ENCODE assay signal across 21 cellular contexts in the genomic region with DNA sequence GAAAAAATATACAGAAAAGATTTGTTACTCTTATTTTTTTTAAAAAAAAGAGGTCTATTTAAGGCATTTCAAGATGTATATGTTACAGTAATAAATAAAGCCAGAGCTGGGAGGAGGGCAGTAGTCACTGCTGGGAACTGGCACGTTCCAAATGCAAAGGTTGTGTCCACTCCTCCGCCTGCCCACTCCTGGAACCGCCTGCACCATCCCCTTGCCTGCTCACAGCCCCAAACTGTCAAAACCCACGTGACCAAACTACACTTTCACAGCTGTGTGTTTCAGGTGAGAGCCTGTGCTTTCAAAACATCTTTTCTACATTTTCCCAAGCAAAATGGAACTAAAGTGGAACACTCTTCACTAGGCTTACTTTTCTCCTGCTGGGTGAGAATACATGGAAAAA.
DNase-seq lines count a peak whose midpoint lies in the region; ATAC-seq, FAIRE-seq and TF ChIP-seq lines count a peak whose summit lies in the region.
"Had no signal": no experiment of that assay in that cellular context is flagged by ENCODE, and none has a peak within 500 bp of the region (broad histone marks: within the 10 kb centered on the region; RNA-seq: fewer than 3 reads in every experiment).

No MANE protein-coding gene starts in this region.

- POLR2A ChIA-PET in SK-N-SH (lab: Yijun Ruan, JAX) = no interaction called here

- H3K4me1 ChIP-seq in SK-N-SH (ENCODE audit: control insufficient read depth in 1 of 2, insufficient read depth in 2 of 2, low read depth in 1 of 2, low read length in 1 of 2) (peaks cover 3 to 17% of the 10 kb centered on the region in 2 experiments), thyroid gland (peaks cover 24 to 30% of the 10 kb centered on the region in 2 donors)
- H3K4me1 ChIP-seq: Caco-2 had no signal

- H3K9ac ChIP-seq in SK-N-SH = no peak overlapping the region
- H3K9ac ChIP-seq: BLaER1 had no signal

- H3K4me2 ChIP-seq in SK-N-SH = no peak overlapping the region
- H3K4me2 ChIP-seq: BLaER1, GM23338 had no signal

- H3K36me3 ChIP-seq in SK-N-SH (replicated peaks in 1 of 2; ENCODE audit: control insufficient read depth in 1 of 2, insufficient read depth in 2 of 2, low read length in 1 of 2) (peaks cover 0 to 5% of the 10 kb centered on the region in 2 experiments), thyroid gland (no peaks in the 10 kb centered on the region)

- no peak for TF ChIP-seq CTCF in SK-N-SH (IDR thresholded peaks at IDR 0.05)
- no peak for TF ChIP-seq CTCF in thyroid gland (IDR thresholded peaks at IDR 0.05)

- no peaks in the 10 kb centered on the region for H3K27me3 ChIP-seq in SK-N-SH (ENCODE audit: insufficient read depth)
- H3K27me3 ChIP-seq in thyroid gland = no peaks in the 10 kb centered on the region
- H3K27me3 ChIP-seq: BLaER1 had no signal

- H3K9me3 ChIP-seq in SK-N-SH = no peaks in the 10 kb centered on the region
- no peaks in the 10 kb centered on the region for H3K9me3 ChIP-seq in thyroid gland
- H3K9me3 ChIP-seq: BLaER1, Caco-2 had no signal

- no peaks in the 10 kb centered on the region for H3K79me2 ChIP-seq in SK-N-SH (ENCODE audit: insufficient read depth)

- 98% methylated on average over 4 of the region's 4 CpGs for WGBS in SK-N-SH (ENCODE audit: low lambda C conversion rate)
- WGBS in thyroid gland, 2 donors = 41% methylated on average over 4 of the region's 4 CpGs

- DNase-seq in SK-N-SH = no peak
- no peak for DNase-seq in GM18507 (ENCODE audit: extremely low spot score, insufficient read length, low read depth)
- peak; percentile 63 to 68 for DNase-seq in thyroid gland
- no peak for DNase-seq in T-helper 1 cell
- DNase-seq: Caco-2; CD4-positive, CD25-positive, alpha-beta regulatory T cell; CD8-positive, alpha-beta T cell; DMS153; DND-41; H9 had no signal

- TF ChIP-seq POLR2A in thyroid gland (IDR thresholded peaks at IDR 0.05) = no peak

- no peaks in the 10 kb centered on the region for H4K20me1 ChIP-seq in SK-N-SH (ENCODE audit: insufficient read depth)
- H4K20me1 ChIP-seq: BLaER1 had no signal

- intact Hi-C loops in thyroid gland (cut with DNase I) = no loop called here

- no peak for ATAC-seq in SK-N-SH treated with all-trans-retinoic acid at 6 μM for 48 hours
- no peak for ATAC-seq in HG02610 (IDR thresholded peaks at IDR 0.05; ENCODE audit: unreplicated experiment)
- ATAC-seq: CD8-positive, alpha-beta T cell; GM23338; HCT116 had no signal

- H3K4me3 ChIP-seq in SK-N-SH (ENCODE audit: low read depth in 2 of 2, low read length in 1 of 2) (no peak overlapping the region), thyroid gland (replicated peaks in 1 of 3) (no peak overlapping the region)
- H3K4me3 ChIP-seq: BLaER1, GM23338 had no signal

- CTCF ChIA-PET in SK-N-SH (lab: Yijun Ruan, JAX) = no interaction called here

- H2AFZ ChIP-seq in SK-N-SH (ENCODE audit: low read depth) = no peak overlapping the region
- H2AFZ ChIP-seq: GM23338 had no signal

- peaks cover 7% of the 10 kb centered on the region for H3F3A ChIP-seq in SK-N-SH (replicated peaks; ENCODE audit: insufficient read depth)

- H3K9me2 ChIP-seq in SK-N-SH = no peaks in the 10 kb centered on the region

- TF ChIP-seq RAD21 in SK-N-SH (IDR thresholded peaks at IDR 0.05; ENCODE audit: low read length) = no peak

- FAIRE-seq in GM18507 (lab: Jason Lieb, UNC) = peak; percentile 5
- FAIRE-seq: A204.1, G401.6, GM12892 had no signal

- H3K27ac ChIP-seq in SK-N-SH (ENCODE audit: low read depth in 2 of 2, low read length in 1 of 2) (peak overlapping the region; percentile 31 to 75; a peak in 2 of 4 replicates), cingulate gyrus (ENCODE audit: low read depth, low read length) (peak overlapping the region; percentile 13), thyroid gland (peak overlapping the region; percentile 43 to 74 (median 70))
- H3K27ac ChIP-seq: 22Rv1, BLaER1, C4-2B had no signal

- TF ChIP-seq EP300 in SK-N-SH (IDR thresholded peaks at IDR 0.05; ENCODE audit: borderline replicate concordance in 1 of 2, low read depth in 1 of 2, low read length in 1 of 2) = no peak

TF ChIP-seq in SK-N-SH, 30 proteins besides CTCF, POLR2A, EP300 and RAD21:
- TF ChIP-seq TAF1 (IDR thresholded peaks at IDR 0.05; ENCODE audit: borderline replicate concordance, low read depth, low read length) (no peak), RFX5 (IDR thresholded peaks at IDR 0.05; ENCODE audit: low read length) (no peak), GABPA (IDR thresholded peaks at IDR 0.05; ENCODE audit: low read depth) (no peak), SMC3 (IDR thresholded peaks at IDR 0.05; ENCODE audit: low read depth, low read length) (no peak)
- TF ChIP-seq, protein P1, sequence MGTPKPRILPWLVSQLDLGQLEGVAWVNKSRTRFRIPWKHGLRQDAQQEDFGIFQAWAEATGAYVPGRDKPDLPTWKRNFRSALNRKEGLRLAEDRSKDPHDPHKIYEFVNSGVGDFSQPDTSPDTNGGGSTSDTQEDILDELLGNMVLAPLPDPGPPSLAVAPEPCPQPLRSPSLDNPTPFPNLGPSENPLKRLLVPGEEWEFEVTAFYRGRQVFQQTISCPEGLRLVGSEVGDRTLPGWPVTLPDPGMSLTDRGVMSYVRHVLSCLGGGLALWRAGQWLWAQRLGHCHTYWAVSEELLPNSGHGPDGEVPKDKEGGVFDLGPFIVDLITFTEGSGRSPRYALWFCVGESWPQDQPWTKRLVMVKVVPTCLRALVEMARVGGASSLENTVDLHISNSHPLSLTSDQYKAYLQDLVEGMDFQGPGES (IDR thresholded peaks at IDR 0.05; ENCODE audit: low read depth, low read length) = no peak
- TF ChIP-seq, protein P2, sequence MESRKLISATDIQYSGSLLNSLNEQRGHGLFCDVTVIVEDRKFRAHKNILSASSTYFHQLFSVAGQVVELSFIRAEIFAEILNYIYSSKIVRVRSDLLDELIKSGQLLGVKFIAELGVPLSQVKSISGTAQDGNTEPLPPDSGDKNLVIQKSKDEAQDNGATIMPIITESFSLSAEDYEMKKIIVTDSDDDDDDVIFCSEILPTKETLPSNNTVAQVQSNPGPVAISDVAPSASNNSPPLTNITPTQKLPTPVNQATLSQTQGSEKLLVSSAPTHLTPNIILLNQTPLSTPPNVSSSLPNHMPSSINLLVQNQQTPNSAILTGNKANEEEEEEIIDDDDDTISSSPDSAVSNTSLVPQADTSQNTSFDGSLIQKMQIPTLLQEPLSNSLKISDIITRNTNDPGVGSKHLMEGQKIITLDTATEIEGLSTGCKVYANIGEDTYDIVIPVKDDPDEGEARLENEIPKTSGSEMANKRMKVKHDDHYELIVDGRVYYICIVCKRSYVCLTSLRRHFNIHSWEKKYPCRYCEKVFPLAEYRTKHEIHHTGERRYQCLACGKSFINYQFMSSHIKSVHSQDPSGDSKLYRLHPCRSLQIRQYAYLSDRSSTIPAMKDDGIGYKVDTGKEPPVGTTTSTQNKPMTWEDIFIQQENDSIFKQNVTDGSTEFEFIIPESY (IDR thresholded peaks at IDR 0.05; ENCODE audit: borderline replicate concordance, low read depth) = no peak
TF ChIP-seq in SK-N-SH: peak in this region for 0.

TF ChIP-seq in SK-N-SH treated with all-trans-retinoic acid at 6 μM for 48 hours, 23 proteins besides CTCF, POLR2A, EP300 and RAD21:
- TF ChIP-seq ISL1 (CRISPR knock-in tag; IDR thresholded peaks at IDR 0.05) (no peak), GLIS3 (CRISPR knock-in tag; IDR thresholded peaks at IDR 0.05) (no peak), OSR1 (CRISPR knock-in tag; IDR thresholded peaks at IDR 0.05) (no peak), ZFP3 (CRISPR knock-in tag; IDR thresholded peaks at IDR 0.05) (no peak), ZNF565 (CRISPR knock-in tag; conservative IDR thresholded peaks at IDR 0.05; ENCODE audit: low read depth) (no peak)
- TF ChIP-seq, protein P3, sequence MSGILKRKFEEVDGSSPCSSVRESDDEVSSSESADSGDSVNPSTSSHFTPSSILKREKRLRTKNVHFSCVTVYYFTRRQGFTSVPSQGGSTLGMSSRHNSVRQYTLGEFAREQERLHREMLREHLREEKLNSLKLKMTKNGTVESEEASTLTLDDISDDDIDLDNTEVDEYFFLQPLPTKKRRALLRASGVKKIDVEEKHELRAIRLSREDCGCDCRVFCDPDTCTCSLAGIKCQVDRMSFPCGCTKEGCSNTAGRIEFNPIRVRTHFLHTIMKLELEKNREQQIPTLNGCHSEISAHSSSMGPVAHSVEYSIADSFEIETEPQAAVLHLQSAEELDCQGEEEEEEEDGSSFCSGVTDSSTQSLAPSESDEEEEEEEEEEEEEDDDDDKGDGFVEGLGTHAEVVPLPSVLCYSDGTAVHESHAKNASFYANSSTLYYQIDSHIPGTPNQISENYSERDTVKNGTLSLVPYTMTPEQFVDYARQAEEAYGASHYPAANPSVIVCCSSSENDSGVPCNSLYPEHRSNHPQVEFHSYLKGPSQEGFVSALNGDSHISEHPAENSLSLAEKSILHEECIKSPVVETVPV (CRISPR knock-in tag; IDR thresholded peaks at IDR 0.05) = no peak

Comparison
In these comparisons a context has a peak if more than half of its experiments do, and no peak if none do; other contexts are left out.
1. DNase-seq: peak in thyroid gland (2 of 2); none in SK-N-SH (single experiment), GM18507 (single experiment) and T-helper 1 cell (0 of 5).
2. H3K27ac ChIP-seq: peak in every context shown above with its lines; median percentile 70 in thyroid gland; 53 in SK-N-SH; 13 in cingulate gyrus.